Comparison of ENCODE assay signal across 8 cellular contexts in the genomic region with DNA sequence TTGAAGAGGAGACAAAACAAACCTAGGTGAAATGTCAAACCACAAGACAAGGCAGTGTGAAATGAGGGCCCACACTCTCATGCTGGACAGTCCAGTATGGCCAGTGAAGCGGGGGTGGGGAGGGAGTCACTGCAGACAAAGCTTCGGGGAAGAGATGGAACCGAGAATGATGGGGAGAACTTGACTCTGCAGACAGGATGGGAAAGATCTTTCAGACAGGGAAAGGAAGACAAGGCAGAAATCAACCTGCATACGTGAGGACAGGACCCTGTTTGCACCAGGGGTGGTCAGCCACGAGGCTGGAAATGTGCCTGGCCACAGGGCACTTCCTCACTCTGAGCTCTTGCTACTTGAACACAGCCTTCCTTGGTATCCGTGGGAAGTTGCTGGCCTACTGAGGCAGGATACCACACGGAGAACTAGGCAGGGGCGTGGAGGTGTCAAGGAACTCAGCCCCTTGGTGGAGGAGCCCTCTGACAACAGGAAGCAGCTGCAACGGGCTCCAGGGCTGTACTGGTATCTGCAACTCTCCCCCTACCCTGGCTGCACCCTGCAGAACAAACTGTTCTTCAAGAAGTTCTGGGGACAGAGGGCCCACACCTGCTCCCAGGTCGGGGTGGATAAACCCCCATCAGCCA. TPM values are rescaled to one million over a fixed set of nuclear protein-coding genes. Genes with fewer than 3 reads are reported as not detected.
DNase-seq lines count a peak whose midpoint lies in the region; ATAC-seq, FAIRE-seq and TF ChIP-seq lines count a peak whose summit lies in the region.

No MANE protein-coding gene starts in this region.

- intact Hi-C loops in HCT116 (cut with micrococcal nuclease), result loop anchor here (10.0 kb wide), 1 partner anchor 117 kb away; the partner anchor contains the start of gene BUB1B

- TF ChIP-seq EP300 in A549 (IDR thresholded peaks at IDR 0.05), result no peak

- peak overlapping the region; percentile 68; the same call in 1 of the 3 replicates for H3K4me2 ChIP-seq in A549
- H3K4me2 ChIP-seq in HCT116 (ENCODE audit: low read length), result 0 out of 2 replicates have a peak overlapping the region, but pooled peaks have one; percentile 58
- H3K4me2 ChIP-seq in mesendoderm (ENCODE audit: low read length), result no peak overlapping the region

- H4K8ac ChIP-seq in mesendoderm (ENCODE audit: low read depth, low read length), result no peak overlapping the region

- TF ChIP-seq POLR2A in A549 (IDR thresholded peaks at IDR 0.05; ENCODE audit: low read length) (no peak), HCT116 (IDR thresholded peaks at IDR 0.05; ENCODE audit: borderline replicate concordance, extremely low read depth, insufficient read depth, insufficient read length) (no peak)

- TF ChIP-seq RAD21 in A549 (conservative IDR thresholded peaks at IDR 0.05 in 1 of 2, IDR thresholded peaks at IDR 0.05 in 1 of 2) (no peak), HCT116 (IDR thresholded peaks at IDR 0.05; ENCODE audit: low read depth) (no peak)

- WGBS in A549 (ENCODE audit: missing lambda C conversion rate), result 90% methylated on average over 10 of the region's 10 CpGs
- no CpG with 5 or more reads among the region's 10 CpGs for WGBS in mesendoderm (ENCODE audit: extremely low coverage, insufficient coverage, low lambda C conversion rate)

- H3K4me3 Mint-ChIP-seq in activated T-cell treated with anti-CD3 and anti-CD28 coated beads, Interleukin-2, amount 50 U/mL, for 72 hours, result peak overlapping the region; percentile 78

- no peaks in the 10 kb centered on the region for H3K27me3 ChIP-seq in HCT116 (ENCODE audit: insufficient read depth, low read length)
- no peaks in the 10 kb centered on the region for H3K27me3 ChIP-seq in mesendoderm (ENCODE audit: insufficient read depth, low read length, poor library complexity)

- POLR2A ChIA-PET in A549 (lab: Yijun Ruan, JAX) (interaction anchor here (1.2 to 1.3 kb wide), 2 partner anchors 61 to 115 kb away, joined by 4 to 5 read pairs; partner anchors contain the start of genes BMF and EIF2AK4), HCT116 (lab: Charles Lee) (no interaction called here)

- peak overlapping the region; percentile 34 for H3K56ac ChIP-seq in mesendoderm (ENCODE audit: low read length)

- no peak overlapping the region for H3K18ac ChIP-seq in mesendoderm (ENCODE audit: low read length)

- H3K27ac Mint-ChIP-seq in activated T-cell treated with anti-CD3 and anti-CD28 coated beads, Interleukin-2, amount 50 U/mL, for 72 hours, result peak overlapping the region; percentile 94

- no peaks in the 10 kb centered on the region for H3K9me2 ChIP-seq in HCT116 (ENCODE audit: insufficient read depth)

- H4K20me1 ChIP-seq in HCT116 (ENCODE audit: insufficient read depth), result no peaks in the 10 kb centered on the region

- H4K5ac ChIP-seq in mesendoderm (ENCODE audit: low read length), result no peak overlapping the region

- peaks cover 0 to 2% of the 10 kb centered on the region in 2 experiments; a peak in 1 of 4 replicates for H3K36me3 ChIP-seq in HCT116 (ENCODE audit: control insufficient read depth in 1 of 2, insufficient read depth in 2 of 2, low read length in 2 of 2)
- H3K36me3 ChIP-seq in mesendoderm (ENCODE audit: control insufficient read depth, insufficient read depth, low read length), result no peaks in the 10 kb centered on the region

- RAD21 ChIA-PET in HCT116 (lab: Charles Lee; ENCODE audit: low non-redundant PET in 1 of 2, low total read pairs in 2 of 2, uncharacterized antibody in 2 of 2, unreplicated experiment in 2 of 2), result interaction anchor here in 1 of 2 experiments (0.5 kb wide), 1 partner anchor 261 kb away, joined by 5 read pairs; no protein-coding TSS in a partner anchor

- peaks cover 0 to 4% of the 10 kb centered on the region in 2 donors for H3K9me3 Mint-ChIP-seq in activated T-cell treated with anti-CD3 and anti-CD28 coated beads, Interleukin-2, amount 50 U/mL, for 72 hours

- no peak overlapping the region for H2AFZ ChIP-seq in HCT116 (ENCODE audit: low read depth, low read length, poor library complexity, severe bottlenecking)

- FAIRE-seq in A549 (lab: Jason Lieb, UNC), result no peak

- H3K36me3 Mint-ChIP-seq in activated T-cell treated with anti-CD3 and anti-CD28 coated beads, Interleukin-2, amount 50 U/mL, for 72 hours (ENCODE audit: insufficient read depth in 2 of 2), result peaks cover 3% of the 10 kb centered on the region in 2 donors

- H2AK5ac ChIP-seq in mesendoderm (ENCODE audit: low read length), result peak overlapping the region; percentile 15

- CTCF ChIA-PET in A549 (lab: Yijun Ruan, JAX), result interaction anchor here (0.6 to 12.9 kb wide), 9 partner anchors 11 to 1349 kb away, joined by 3 to 174 read pairs (median 5); partner anchors contain the start of genes BMF and BUB1B
- CTCF ChIA-PET in HCT116 (lab: Charles Lee), result interaction anchor here (1.2 to 4.1 kb wide), 5 partner anchors 56 to 231 kb away, joined by 5 to 64 read pairs (median 8); no protein-coding TSS in a partner anchor

- no peak overlapping the region for H2BK5ac ChIP-seq in mesendoderm (ENCODE audit: low read length)

- no peaks in the 10 kb centered on the region for H3K79me2 ChIP-seq in HCT116 (ENCODE audit: insufficient read depth, low read length)
- no peaks in the 10 kb centered on the region for H3K79me2 ChIP-seq in mesendoderm (ENCODE audit: control insufficient read depth, insufficient read depth, low read length)

- no peaks in the 10 kb centered on the region for H3K27me3 Mint-ChIP-seq in activated T-cell treated with anti-CD3 and anti-CD28 coated beads, Interleukin-2, amount 50 U/mL, for 72 hours (ENCODE audit: low read depth)

- BruUV-seq in HCT116 (replicated peaks; lab: Mats Ljungman, UMichigan), result no TSS peak

- no peaks in the 10 kb centered on the region for H3K79me1 ChIP-seq in mesendoderm (ENCODE audit: low read length)

- DNase-seq in A549 (ENCODE audit: low read depth in 1 of 2, low spot score in 1 of 2), result no peak
- DNase-seq in HCT116 (ENCODE audit: low read depth, low spot score), result no peak
- peak; percentile 20 to 22 for DNase-seq in activated T-cell treated with anti-CD3 and anti-CD28 coated beads, Interleukin-2, amount 50 U/mL, for 72 hours
- DNase-seq in mesendoderm, result no peak
- no peak for DNase-seq in NCI-H748 treated with DMSO at 0.1 percent for 48 hours (lab: John Stamatoyannopoulos, UW)
- DNase-seq in DMS53 (lab: John Stamatoyannopoulos, UW), result no peak

- H3K4ac ChIP-seq in mesendoderm (ENCODE audit: low read depth, low read length), result no peak overlapping the region

- no peak for TF ChIP-seq CTCF in A549 (IDR thresholded peaks at IDR 0.05)
- no peak for TF ChIP-seq CTCF in HCT116 (IDR thresholded peaks at IDR 0.05 in 2 of 3, conservative IDR thresholded peaks at IDR 0.05 in 1 of 3; ENCODE audit: borderline replicate concordance in 1 of 3, insufficient read depth in 1 of 3, low read depth in 2 of 3, low read length in 2 of 3)

- no peaks in the 10 kb centered on the region for H3K9me3 ChIP-seq in A549
- H3K9me3 ChIP-seq in HCT116 (ENCODE audit: control insufficient read depth in 1 of 2, insufficient read depth in 1 of 2, low read depth in 1 of 2, low read length in 2 of 2), result no peaks in the 10 kb centered on the region

- H3K9ac ChIP-seq in HCT116 (ENCODE audit: low read length), result no peak overlapping the region
- no peak overlapping the region for H3K9ac ChIP-seq in mesendoderm (ENCODE audit: low read length)

- H3K27ac ChIP-seq in A549 (peak overlapping the region; percentile 76 to 85; a peak in 5 of 6 replicates), HCT116 (ENCODE audit: low read depth, low read length) (no peak overlapping the region), mesendoderm (ENCODE audit: low read depth, low read length) (no peak overlapping the region)

- H3K4me1 ChIP-seq in A549 (peaks cover 47% of the 10 kb centered on the region), HCT116 (ENCODE audit: control insufficient read depth in 1 of 2, insufficient read depth in 2 of 2, low read length in 2 of 2) (peaks cover 18 to 37% of the 10 kb centered on the region in 2 experiments), mesendoderm (ENCODE audit: control insufficient read depth, low read depth, low read length) (peaks cover 5% of the 10 kb centered on the region)

- H3K23ac ChIP-seq in mesendoderm (ENCODE audit: low read length), result no peak overlapping the region

- H3K4me3 ChIP-seq in A549 (no peak overlapping the region), HCT116 (replicated peaks in 1 of 2; ENCODE audit: low read depth in 1 of 2, low read length in 2 of 2) (no peak overlapping the region), mesendoderm (ENCODE audit: low read length) (no peak overlapping the region)

- H2BK120ac ChIP-seq in mesendoderm (ENCODE audit: low read depth, low read length), result no peak overlapping the region

- no peak overlapping the region for H2BK15ac ChIP-seq in mesendoderm (replicated peaks; ENCODE audit: low read depth)

- ATAC-seq in A549, result no peak
- ATAC-seq in HCT116, result no peak
- no peak for ATAC-seq in activated T-cell treated with anti-CD3 and anti-CD28 coated beads, Interleukin-2, amount 50 U/mL, for 72 hours (replicated peaks in 1 of 2)
- no peak for ATAC-seq in GM18909 (IDR thresholded peaks at IDR 0.05; ENCODE audit: poor library complexity, unreplicated experiment)
- ATAC-seq in GM21528 (IDR thresholded peaks at IDR 0.05; ENCODE audit: low FRiP score, unreplicated experiment), result no peak

- H3K4me1 Mint-ChIP-seq in activated T-cell treated with anti-CD3 and anti-CD28 coated beads, Interleukin-2, amount 50 U/mL, for 72 hours (ENCODE audit: low read depth), result peaks cover 86% of the 10 kb centered on the region

RNA-seq across cellular contexts. Expression of gene SRP14, which starts 9.3 kb away (rescaled TPM):
- polyA plus RNA-seq in A549 (2011; rRNA removed), result 216 and 306 TPM in 2 replicates
- polyA plus RNA-seq in A549 (2012; cell fraction: cytosol; rRNA removed), result 236 and 276 TPM in 2 replicates
- polyA plus RNA-seq in A549 (2012; cell fraction: nucleus; rRNA removed), result 45.5 and 75.3 TPM in 2 replicates
- 343 to 380 TPM (median 374 TPM) in 3 replicates for polyA plus RNA-seq in A549 (2017; fragmentation: RNase III; extraction: RNeasy Plus Mini Kit Qiagen cat#74134 plus additional on column Dnase treatment)
- 36.6 and 50.6 TPM in 2 replicates for polyA minus RNA-seq in A549 (2011; rRNA and poly(A)+ RNA removed)
- 168 TPM for total RNA-seq in HCT116 (2021; ENCODE audit: unreplicated experiment)
- 166 and 208 TPM in 2 replicates for polyA plus RNA-seq in HCT116 (2012)
- total RNA-seq in activated T-cell treated with anti-CD3 and anti-CD28 coated beads, Interleukin-2, amount 50 U/mL, for 72 hours, result 100 to 1,000 TPM; 102 to 117 TPM
- 546 TPM for polyA plus RNA-seq in mesendoderm (2013, experiment 1 of 2)
- 544 TPM for polyA plus RNA-seq in mesendoderm (2013, experiment 2 of 2)

Comparison
In these comparisons a context has a peak if more than half of its experiments do, and no peak if none do; other contexts are left out.
1. DNase-seq: peak in activated T-cell treated with anti-CD3 and anti-CD28 coated beads, Interleukin-2, amount 50 U/mL, for 72 hours (2 of 2); none in A549 (0 of 2), HCT116 (single experiment), mesendoderm (single experiment), NCI-H748 treated with DMSO at 0.1 percent for 48 hours (single experiment) and DMS53 (single experiment).
2. H3K27ac ChIP-seq: peak in A549 (2 of 2); none in HCT116 (single experiment) and mesendoderm (single experiment).